In the genomic region with DNA sequence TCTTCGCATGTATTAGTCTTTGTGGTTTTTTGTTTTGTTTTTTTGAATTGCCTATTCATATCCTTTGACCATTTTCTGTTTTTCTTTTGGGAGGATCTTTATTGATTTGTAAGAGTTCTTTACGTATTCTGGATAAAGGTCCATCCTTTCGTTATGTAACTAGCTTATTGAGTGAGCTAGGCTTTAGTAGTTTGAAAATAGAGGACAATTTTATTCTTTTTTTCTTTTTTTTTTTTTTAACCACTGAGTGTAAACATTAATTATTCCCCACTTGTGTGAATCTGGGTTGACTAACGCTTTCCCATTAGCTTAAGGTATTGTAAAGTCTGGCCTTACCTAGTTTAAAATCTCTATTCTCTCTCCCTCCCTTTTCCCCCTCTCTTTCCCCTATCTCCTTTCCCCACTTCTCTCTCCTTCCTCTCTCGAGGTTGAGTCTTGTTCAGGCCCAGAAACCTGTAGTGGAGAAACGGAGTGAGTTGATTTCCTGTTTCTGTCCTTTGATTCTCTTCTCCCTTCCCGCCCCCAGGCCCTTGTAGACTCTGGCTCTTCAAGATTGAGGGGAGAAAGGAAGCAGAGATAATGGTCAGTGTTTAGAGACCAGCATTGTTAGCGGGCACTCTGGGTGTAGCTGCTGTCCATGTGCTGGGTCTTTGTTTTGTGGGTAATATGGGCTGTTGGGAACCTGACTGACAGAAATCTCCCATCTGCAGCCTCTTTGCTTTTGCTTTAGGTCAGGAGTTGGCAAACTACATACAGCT, we compare ENCODE assay signal across 8 cellular contexts. TPM values are rescaled to one million over a fixed set of nuclear protein-coding genes. Genes with fewer than 3 reads are reported as not detected.
DNase-seq lines count a peak whose midpoint lies in the region; ATAC-seq and TF ChIP-seq lines count a peak whose summit lies in the region.

No MANE protein-coding gene starts in this region.

- in situ Hi-C loops in GM23248 (cut with MboI) (no loop called here), mammary epithelial cell (cut with MboI; ENCODE audit: low sequenced_read_pairs in 2 of 2) (no loop called here)

- H3K27ac ChIP-seq in BLaER1 treated with 17β-estradiol and CSF1 and Interleukin-3, amounts not matched to agents 10 nM and 100 nM = peak overlapping the region; percentile 85 to 98 (median 92)
- H3K27ac ChIP-seq in GM23248 (peak overlapping the region; percentile 86), mammary epithelial cell (ENCODE audit: insufficient read depth, low read depth, low read length) (peak overlapping the region; percentile 95), left lung (peak overlapping the region; percentile 98 to 99), temporal lobe (ENCODE audit: low read depth, low read length) (peak overlapping the region; percentile 86)

- peaks cover 28 to 49% (median 37%) of the 10 kb centered on the region in 10 experiments for H3K4me1 ChIP-seq in BLaER1 treated with 17β-estradiol and CSF1 and Interleukin-3, amounts not matched to agents 10 nM and 100 nM
- H3K4me1 ChIP-seq in GM23248 (ENCODE audit: insufficient read depth) = peaks cover 47% of the 10 kb centered on the region
- H3K4me1 ChIP-seq in mammary epithelial cell (ENCODE audit: insufficient read depth, low read length) = peaks cover 31% of the 10 kb centered on the region
- H3K4me1 ChIP-seq in left lung = peaks cover 17 to 61% of the 10 kb centered on the region in 2 donors

- CTCF ChIA-PET in mammary epithelial cell (lab: Charles Lee; ENCODE audit: low non-redundant PET) = interaction anchor here (0.7 kb wide), 1 partner anchor 112 kb away, joined by 4 read pairs; no protein-coding TSS in a partner anchor

- H4K20me1 ChIP-seq in BLaER1 treated with 17β-estradiol and CSF1 and Interleukin-3, amounts not matched to agents 10 nM and 100 nM = peaks cover 5 to 58% (median 43%) of the 10 kb centered on the region in 11 experiments; a peak in 18 of 22 replicates
- H4K20me1 ChIP-seq in GM23248 (ENCODE audit: insufficient read depth) = no peaks in the 10 kb centered on the region
- H4K20me1 ChIP-seq in mammary epithelial cell (ENCODE audit: insufficient read depth, low read length) = no peaks in the 10 kb centered on the region

- H3K4me3 ChIP-seq in BLaER1 treated with 17β-estradiol and CSF1 and Interleukin-3, amounts not matched to agents 10 nM and 100 nM = peak overlapping the region; percentile 77 to 96 (median 86)
- H3K4me3 ChIP-seq in GM23248 = peak overlapping the region; percentile 92
- H3K4me3 ChIP-seq in mammary epithelial cell (replicated peaks in 1 of 3; ENCODE audit: insufficient read depth in 1 of 3, low read depth in 2 of 3, low read length in 3 of 3) = peak overlapping the region; percentile 85 to 97 (median 97)
- peak overlapping the region; percentile 71 to 80 for H3K4me3 ChIP-seq in left lung

- 2 to 3% methylated on average over 8 of the region's 8 CpGs for WGBS in GM23248 (ENCODE audit: low coverage in 1 of 2, low lambda C conversion rate in 2 of 2, missing lambda C conversion rate in 2 of 2), 2 experiments
- 3% methylated on average over 8 of the region's 8 CpGs for WGBS in mammary epithelial cell (ENCODE audit: low coverage, missing lambda C conversion rate)

- DNase-seq in GM23248 = peak; percentile 54
- peak; percentile 87 for DNase-seq in OCI-M2 (lab: John Stamatoyannopoulos, UW; ENCODE audit: unreplicated experiment)
- peak; percentile 56 for DNase-seq in mammary epithelial cell
- no peak for DNase-seq in left lung

- no peaks in the 10 kb centered on the region for H3K27me3 ChIP-seq in BLaER1 treated with 17β-estradiol and CSF1 and Interleukin-3, amounts not matched to agents 10 nM and 100 nM
- H3K27me3 ChIP-seq in GM23248 (replicated peaks; ENCODE audit: insufficient read depth) = no peaks in the 10 kb centered on the region
- no peaks in the 10 kb centered on the region for H3K27me3 ChIP-seq in mammary epithelial cell (ENCODE audit: insufficient read depth, low read length)
- H3K27me3 ChIP-seq in left lung = no peaks in the 10 kb centered on the region

- H3K4me2 ChIP-seq in BLaER1 treated with 17β-estradiol and CSF1 and Interleukin-3, amounts not matched to agents 10 nM and 100 nM = peak overlapping the region; percentile 77 to 94 (median 85)
- H3K4me2 ChIP-seq in GM23248 (ENCODE audit: unreplicated experiment) = peak overlapping the region; percentile 98
- peak overlapping the region; percentile 87 for H3K4me2 ChIP-seq in mammary epithelial cell (ENCODE audit: insufficient read depth, low read depth, low read length)

- TF ChIP-seq CTCF in mammary epithelial cell (conservative IDR thresholded peaks at IDR 0.05 in 1 of 2, IDR thresholded peaks at IDR 0.05 in 1 of 2; ENCODE audit: extremely low read depth in 1 of 2, insufficient read depth in 1 of 2, low read depth in 1 of 2, low read length in 2 of 2) = no peak
- TF ChIP-seq CTCF in left lung (IDR thresholded peaks at IDR 0.05) = no peak

- ATAC-seq in left lung (no peak), HG02642 (IDR thresholded peaks at IDR 0.05; ENCODE audit: poor library complexity, unreplicated experiment) (no peak), HG02678 (IDR thresholded peaks at IDR 0.05; ENCODE audit: unreplicated experiment) (no peak)

- no peaks in the 10 kb centered on the region for H3K9me2 ChIP-seq in GM23248 (ENCODE audit: insufficient read depth)

- dilution Hi-C loops in mammary epithelial cell (cut with HindIII; ENCODE audit: low sequenced_read_pairs) = no loop called here

- H2AFZ ChIP-seq in GM23248 (peak overlapping the region; percentile 56; the same call in 1 of the 2 replicates), mammary epithelial cell (ENCODE audit: low read depth, low read length) (peak overlapping the region; percentile 82)

- intact Hi-C loops in mammary epithelial cell (cut with micrococcal nuclease) = loop anchor here (2.0 kb wide), 1 partner anchor 15 kb away; no protein-coding TSS in a partner anchor
- intact Hi-C loops in left lung (cut with DNase I) = no loop called here

- TSS peak; percentile 40 for BruUV-seq in mammary epithelial cell (replicated peaks; lab: Mats Ljungman, UMichigan)

- H3K36me3 ChIP-seq in BLaER1 treated with 17β-estradiol and CSF1 and Interleukin-3, amounts not matched to agents 10 nM and 100 nM = peaks cover 21 to 32% (median 27%) of the 10 kb centered on the region in 11 experiments
- no peaks in the 10 kb centered on the region for H3K36me3 ChIP-seq in GM23248 (ENCODE audit: low read depth)
- H3K36me3 ChIP-seq in mammary epithelial cell (ENCODE audit: insufficient read depth, low read length) = peaks cover 1% of the 10 kb centered on the region
- H3K36me3 ChIP-seq in left lung = peaks cover 0 to 22% of the 10 kb centered on the region in 2 donors

- peaks cover 58% of the 10 kb centered on the region for H3K79me2 ChIP-seq in GM23248 (ENCODE audit: insufficient read depth)
- peaks cover 62% of the 10 kb centered on the region for H3K79me2 ChIP-seq in mammary epithelial cell (ENCODE audit: insufficient read depth, low read length)

- peak overlapping the region; percentile 90 to 97 (median 94) for H3K9ac ChIP-seq in BLaER1 treated with 17β-estradiol and CSF1 and Interleukin-3, amounts not matched to agents 10 nM and 100 nM
- H3K9ac ChIP-seq in GM23248 (peak overlapping the region; percentile 88), mammary epithelial cell (ENCODE audit: insufficient read depth, low read length) (peak overlapping the region; percentile 92)

- H3F3A ChIP-seq in GM23248 (ENCODE audit: insufficient read depth) = peaks cover 57% of the 10 kb centered on the region

- no peaks in the 10 kb centered on the region for H3K9me3 ChIP-seq in BLaER1 treated with 17β-estradiol and CSF1 and Interleukin-3, amounts not matched to agents 10 nM and 100 nM (replicated peaks in 1 of 11)
- H3K9me3 ChIP-seq in GM23248 (ENCODE audit: low read depth) (no peaks in the 10 kb centered on the region), mammary epithelial cell (replicated peaks; ENCODE audit: insufficient read depth, low read length) (no peaks in the 10 kb centered on the region), left lung (no peaks in the 10 kb centered on the region)

RNA-seq across cellular contexts. Expression of a gene that starts 1.5 kb away (rescaled TPM):
- 35.1 and 38.7 TPM in 2 replicates for total RNA-seq in GM23248 (2014; rRNA removed; shearing (Covaris generic))
- polyA plus RNA-seq in GM23248 (2016; fragmentation: Nextera tagmentation; extraction: Ambion mirVana) (15.2 and 17.4 TPM in 2 replicates), mammary epithelial cell (11.9 TPM)
- total RNA-seq in mammary epithelial cell (10 to 100 TPM; 32.3 to 44.2 TPM), left lung (10 to 100 TPM; 25.6 to 37.7 TPM), temporal lobe (93.2 TPM)
- 14.8 TPM for polyA minus RNA-seq in mammary epithelial cell

Comparison
In these comparisons a context has a peak if more than half of its experiments do, and no peak if none do; other contexts are left out.
1. DNase-seq: peak in GM23248 (single experiment), OCI-M2 (single experiment) and mammary epithelial cell (single experiment); none in left lung (0 of 2).
2. Peak in every context shown above with its lines, with median percentiles within 50 percentile points of each other: H3K27ac ChIP-seq, H3K4me2 ChIP-seq, H3K4me3 ChIP-seq and H3K9ac ChIP-seq.